8 cellular contexts compared by ENCODE assay signal in genomic region chr2:9799729-9800632, GRCh38. TPM values are rescaled to one million over a fixed set of nuclear protein-coding genes. Genes with fewer than 3 reads are reported as not detected.
DNase-seq lines count a peak whose midpoint lies in the region; ATAC-seq and TF ChIP-seq lines count a peak whose summit lies in the region.

No MANE protein-coding gene starts in this region.

- peak overlapping the region in 1 of 2 experiments; percentile 37; a peak in 1 of 4 replicates for H4K8ac ChIP-seq in IMR-90 (ENCODE audit: low read depth in 2 of 2, low read length in 2 of 2)

- H2AK9ac ChIP-seq in IMR-90 (replicated peaks; ENCODE audit: low read depth, low read length, poor library complexity) = peak overlapping the region; percentile 89

- peaks cover 18% of the 10 kb centered on the region for H3K4me1 ChIP-seq in IMR-90 (ENCODE audit: control insufficient read depth, insufficient read depth, low read length)
- peaks cover 14 to 34% (median 23%) of the 10 kb centered on the region in 4 donors for H3K4me1 ChIP-seq in stomach

- H3K4me2 ChIP-seq in IMR-90 (ENCODE audit: low read depth, low read length) = no peak overlapping the region

- TF ChIP-seq RAD21 in IMR-90 (IDR thresholded peaks at IDR 0.05; ENCODE audit: low read length) = peak; percentile 95

- H2BK20ac ChIP-seq in IMR-90 (ENCODE audit: low read depth, low read length) = 0 out of 2 replicates have a peak overlapping the region, but pooled peaks have one; percentile 69

- no peak for TF ChIP-seq EP300 in stomach (IDR thresholded peaks at IDR 0.05)

- H3K27ac ChIP-seq in IMR-90 (ENCODE audit: insufficient read depth, low read length) (no peak overlapping the region), stomach (peak overlapping the region in 3 of 5 donors; percentile 3 to 77 (median 73))

- no peak overlapping the region for H3K4me3 Mint-ChIP-seq in neural crest cell

- TF ChIP-seq CTCF in IMR-90 (conservative IDR thresholded peaks at IDR 0.05; ENCODE audit: low read depth, low read length) = peak; percentile 98
- peak; percentile 97 for TF ChIP-seq CTCF in neural crest cell (conservative IDR thresholded peaks at IDR 0.05)
- TF ChIP-seq CTCF in stomach (IDR thresholded peaks at IDR 0.05) = peak in 6 of 7 experiments; percentile 27 to 97 (median 93)

- H3K4me1 Mint-ChIP-seq in neural crest cell = peaks cover 30% of the 10 kb centered on the region

- no peak overlapping the region for H3K27ac Mint-ChIP-seq in neural crest cell (ENCODE audit: unreplicated experiment)

- intact Hi-C loops in IMR-90 (cut with micrococcal nuclease) = loop anchor here (1.0 kb wide), 1 partner anchor 248 kb away; no protein-coding TSS in a partner anchor
- intact Hi-C loops in stomach (cut with DNase I; ENCODE audit: low total_unique reads) = no loop called here

- H3K27me3 ChIP-seq in IMR-90 (ENCODE audit: control insufficient read depth, insufficient read depth, low read length) = no peaks in the 10 kb centered on the region; the same call in 1 of the 2 replicates
- H3K27me3 ChIP-seq in stomach = no peaks in the 10 kb centered on the region

- peak; percentile 7 for DNase-seq in DMS153 treated with DMSO at 0.1 percent for 48 hours (lab: John Stamatoyannopoulos, UW; ENCODE audit: unreplicated experiment)
- peak; percentile 69 for DNase-seq in IMR-90
- peak; percentile 79 for DNase-seq in RKO (ENCODE audit: low spot score)
- peak; percentile 73 for DNase-seq in activated T-helper 1 cell treated with Interleukin-2 at 50 U/mL for 16 hours (ENCODE audit: low read depth)
- DNase-seq in fibroblast of peridontal ligament (ENCODE audit: extremely low read depth) = peak; percentile 76
- DNase-seq in neural crest cell (ENCODE audit: low read depth, low spot score) = peak; percentile 96
- DNase-seq in stomach = peak; percentile 89

- peak overlapping the region; percentile 73 for H2BK120ac ChIP-seq in IMR-90 (ENCODE audit: low read depth, low read length)

- H3K18ac ChIP-seq in IMR-90 (ENCODE audit: low read depth, low read length) = no peak overlapping the region

- H4K91ac ChIP-seq in IMR-90 (ENCODE audit: insufficient read depth, low read depth, low read length) = peak overlapping the region; percentile 19; the same call in 1 of the 2 replicates

- peak overlapping the region; percentile 44; the same call in 1 of the 2 replicates for H3K23ac ChIP-seq in IMR-90 (ENCODE audit: low read depth, low read length)

- no TSS peak for BruUV-seq in IMR-90 (replicated peaks; lab: Mats Ljungman, UMichigan)

- H2BK5ac ChIP-seq in IMR-90 (ENCODE audit: low read depth, low read length, poor library complexity, severe bottlenecking) = no peak overlapping the region

- H3K9me3 ChIP-seq in IMR-90 (ENCODE audit: control insufficient read depth, insufficient read depth, low read length) = no peaks in the 10 kb centered on the region
- no peaks in the 10 kb centered on the region for H3K9me3 ChIP-seq in stomach

- peak overlapping the region; percentile 91 for H2AFZ ChIP-seq in IMR-90 (replicated peaks; ENCODE audit: low read length, poor library complexity)

- 0 out of 2 replicates have a peak overlapping the region, but pooled peaks have one; percentile 62 for H3K14ac ChIP-seq in IMR-90 (replicated peaks; ENCODE audit: low read depth, low read length)

- H4K20me1 ChIP-seq in IMR-90 (ENCODE audit: insufficient read depth, low read length) = no peaks in the 10 kb centered on the region; the same call in 1 of the 2 replicates

- no peaks in the 10 kb centered on the region for H3K79me1 ChIP-seq in IMR-90 (ENCODE audit: low read depth in 1 of 2, low read length in 2 of 2)

- H3K9ac ChIP-seq in IMR-90 (ENCODE audit: low read depth, low read length) = no peak overlapping the region

- H3K9me1 ChIP-seq in IMR-90 (ENCODE audit: insufficient read depth, low read length) = peaks cover 11% of the 10 kb centered on the region; the same call in 1 of the 2 replicates

- TF ChIP-seq POLR2A in IMR-90 (IDR thresholded peaks at IDR 0.05; ENCODE audit: low read depth, low read length) = no peak
- TF ChIP-seq POLR2A in stomach (IDR thresholded peaks at IDR 0.05) = no peak

- no peak overlapping the region for H3K4me3 ChIP-seq in IMR-90 (ENCODE audit: insufficient read depth, low read depth, low read length)
- peak overlapping the region in 1 of 4 donors; percentile 18 for H3K4me3 ChIP-seq in stomach

- H3K56ac ChIP-seq in IMR-90 (ENCODE audit: extremely low read depth, insufficient read depth, low read length) = no peak overlapping the region

- H3K27me3 Mint-ChIP-seq in neural crest cell (ENCODE audit: low read depth) = no peaks in the 10 kb centered on the region

- 0% methylated on average over 4 of the region's 14 CpGs; no CpG with 5 or more reads in 1 of the 2 experiments for WGBS in IMR-90 (ENCODE audit: extremely low coverage in 2 of 2, insufficient read length in 1 of 2), 2 experiments
- 20 to 24% (median 21%) methylated on average over 14 of the region's 14 CpGs for WGBS in stomach, 5 donors

- peak overlapping the region; percentile 68; the same call in 1 of the 2 replicates for H3K4ac ChIP-seq in IMR-90 (ENCODE audit: low read depth, low read length)

- dilution Hi-C loops in IMR-90 (cut with HindIII; ENCODE audit: low sequenced_read_pairs, unreplicated experiment) = no loop called here

- in situ Hi-C loops in IMR-90 (cut with MboI; ENCODE audit: low sequenced_read_pairs) = loop anchor here (5.0 to 25.0 kb wide), 3 partner anchors 247 to 862 kb away; no protein-coding TSS in a partner anchor

- H3K36me3 ChIP-seq in IMR-90 (ENCODE audit: control insufficient read depth, insufficient read depth, low read length) (no peaks in the 10 kb centered on the region), stomach (no peaks in the 10 kb centered on the region)

- H4K5ac ChIP-seq in IMR-90 (ENCODE audit: low read depth, low read length) = no peak overlapping the region

- peak overlapping the region; percentile 23; the same call in 1 of the 3 replicates for H2BK15ac ChIP-seq in IMR-90 (ENCODE audit: low read depth, low read length)

- no peaks in the 10 kb centered on the region for H3K36me3 Mint-ChIP-seq in neural crest cell (ENCODE audit: low read depth)

- H3K9me3 Mint-ChIP-seq in neural crest cell = no peaks in the 10 kb centered on the region

- POLR2A ChIA-PET in IMR-90 (lab: Charles Lee; ENCODE audit: unreplicated experiment) = no interaction called here

- CTCF ChIA-PET in IMR-90 (lab: Yijun Ruan, JAX) = interaction anchor here (0.6 to 1.5 kb wide), 7 partner anchors 15 to 272 kb away, joined by 3 to 5 read pairs (median 3); no protein-coding TSS in a partner anchor

- ATAC-seq in GM21528 (IDR thresholded peaks at IDR 0.05; ENCODE audit: low FRiP score, unreplicated experiment) = peak; percentile 73
- ATAC-seq in IMR-90 (ENCODE audit: low read depth) = peak; percentile 86

- peak overlapping the region; percentile 60; the same call in 1 of the 2 replicates for H2AK5ac ChIP-seq in IMR-90 (ENCODE audit: low read depth, low read length)

TF ChIP-seq in IMR-90, 13 proteins besides CTCF, POLR2A, EP300 and RAD21:
- peak; percentile 96 for TF ChIP-seq SMC3 (IDR thresholded peaks at IDR 0.05; ENCODE audit: low read depth, low read length)
- TF ChIP-seq MAZ (IDR thresholded peaks at IDR 0.05; ENCODE audit: borderline replicate concordance, low read depth, low read length) = 0 out of 2 replicates have a peak, but pooled peaks have one; percentile 38
- no peak for TF ChIP-seq CEBPB (IDR thresholded peaks at IDR 0.05; ENCODE audit: low read depth, low read length)

RNA-seq across cellular contexts. Expression of gene TAF1B, which starts 43.3 kb away (rescaled TPM):
- 19.9 and 26.9 TPM in 2 replicates for total RNA-seq in IMR-90 (2012; rRNA removed)
- polyA plus RNA-seq in IMR-90 (2012; rRNA removed) = 7.2 and 8.4 TPM in 2 replicates
- 1.4 and 2.6 TPM in 2 replicates for polyA plus RNA-seq in IMR-90 (2012; cell fraction: cytosol; rRNA removed)
- polyA plus RNA-seq in IMR-90 (2012; cell fraction: nucleus; rRNA removed; ENCODE audit: low replicate concordance) = 0.98 and 9.0 TPM in 2 replicates
- 35.7 and 36.8 TPM in 2 replicates for total RNA-seq in neural crest cell
- 10 to 100 TPM in 3 of 5 donors, 1 to 10 TPM in 2; 5.8 to 34.6 (median 20.7) TPM for total RNA-seq in stomach
- polyA plus RNA-seq in stomach = 1 to 10 TPM; 3.8 to 6.4 (median 6.2) TPM

Comparison
In these comparisons a context has a peak if more than half of its experiments do, and no peak if none do; other contexts are left out.
1. DNase-seq: peak in every context shown above with its lines; median percentile 96 in neural crest cell; 89 in stomach; 79 in RKO; 76 in fibroblast of peridontal ligament; 73 in activated T-helper 1 cell treated with Interleukin-2 at 50 U/mL for 16 hours; 69 in IMR-90; 7 in DMS153 treated with DMSO at 0.1 percent for 48 hours.